20 cellular contexts compared by ENCODE assay signal in genomic region chr6:27840572-27840971, GRCh38.
DNase-seq lines count a peak whose midpoint lies in the region; ATAC-seq and TF ChIP-seq lines count a peak whose summit lies in the region.
"Had no signal": no experiment of that assay in that cellular context is flagged by ENCODE, and none has a peak within 500 bp of the region (broad histone marks: within the 10 kb centered on the region; RNA-seq: fewer than 3 reads in every experiment).

No MANE protein-coding gene starts in this region.

- H3K4me3 ChIP-seq in BLaER1 = peak overlapping the region; percentile 81
- no peak overlapping the region for H3K4me3 ChIP-seq in HEK293 (ENCODE audit: low read depth, low read length)
- peak overlapping the region; percentile 87 for H3K4me3 ChIP-seq in OCI-LY7 (ENCODE audit: low read depth, low read length, poor library complexity, severe bottlenecking)
- H3K4me3 ChIP-seq in hepatocyte = no peak overlapping the region
- H3K4me3 ChIP-seq: lung, uterus had no signal

- H3K27me3 ChIP-seq in BLaER1 (no peaks in the 10 kb centered on the region), hepatocyte (no peaks in the 10 kb centered on the region)
- H3K27me3 ChIP-seq: esophagus squamous epithelium, uterus had no signal

- no peaks in the 10 kb centered on the region for H3K9me2 ChIP-seq in OCI-LY7 (ENCODE audit: insufficient read depth, low read length)
- no peaks in the 10 kb centered on the region for H3K9me2 ChIP-seq in hepatocyte (replicated peaks; ENCODE audit: insufficient read depth)

- no peak overlapping the region for H2AFZ ChIP-seq in OCI-LY7 (ENCODE audit: low read length)
- H2AFZ ChIP-seq in hepatocyte = no peak overlapping the region

- H3K36me3 ChIP-seq in BLaER1 (peaks cover 5% of the 10 kb centered on the region), HEK293 (ENCODE audit: control insufficient read depth in 2 of 2, insufficient read depth in 1 of 2, low read length in 2 of 2) (no peaks in the 10 kb centered on the region), OCI-LY7 (ENCODE audit: insufficient read depth, low read length) (peaks cover 21% of the 10 kb centered on the region), hepatocyte (replicated peaks; ENCODE audit: insufficient read depth, low read depth) (no peaks in the 10 kb centered on the region)
- H3K36me3 ChIP-seq: esophagus squamous epithelium, uterus had no signal

- peaks cover 13% of the 10 kb centered on the region; the same call in 1 of the 2 replicates for H3K79me2 ChIP-seq in OCI-LY7 (ENCODE audit: insufficient read depth, low read depth, low read length)
- peaks cover 23% of the 10 kb centered on the region for H3K79me2 ChIP-seq in hepatocyte

- over 99% methylated on average over 3 of the region's 3 CpGs for WGBS in hepatocyte (ENCODE audit: low lambda C conversion rate, missing lambda C conversion rate)

- H3K9me3 ChIP-seq in BLaER1 = no peaks in the 10 kb centered on the region
- H3K9me3 ChIP-seq in HEK293 (ENCODE audit: control insufficient read depth, insufficient read depth, low read depth, low read length) = no peaks in the 10 kb centered on the region
- no peaks in the 10 kb centered on the region for H3K9me3 ChIP-seq in OCI-LY7 (ENCODE audit: low read length)
- no peaks in the 10 kb centered on the region for H3K9me3 ChIP-seq in hepatocyte (ENCODE audit: low read depth)
- H3K9me3 ChIP-seq: esophagus squamous epithelium, uterus had no signal

- POLR2A ChIA-PET in HEK293 (lab: Yijun Ruan, JAX) = interaction anchor here (1.0 to 1.8 kb wide), 4 partner anchors 31 to 68 kb away, joined by 3 to 7 read pairs (median 3); a partner anchor contains a TSS
- POLR2A ChIA-PET in OCI-LY7 (lab: Charles Lee) = interaction anchor here (0.7 to 2.0 kb wide), 6 partner anchors 10 to 543 kb away, joined by 3 to 20 read pairs (median 6); a partner anchor contains a TSS

- DNase-seq in OCI-LY7 (ENCODE audit: low spot score) = no peak
- DNase-seq in hepatocyte (ENCODE audit: low spot score) = no peak
- DNase-seq in amygdala (lab: John Stamatoyannopoulos, UW) = no peak
- DNase-seq in anterior cingulate cortex (lab: John Stamatoyannopoulos, UW) = no peak
- DNase-seq: activated T-cell treated with anti-CD3 and anti-CD28 coated beads, Interleukin-2, amount 50 U/mL, for 1 hour; CD8-positive, alpha-beta T cell; cortex of kidney; endodermal cell; esophagus squamous epithelium; IMR-90; NCI-H2029 treated with DMSO at 0.1 percent for 48 hours; NCI-H345; uterus had no signal

- peaks cover 22% of the 10 kb centered on the region for H3K4me1 ChIP-seq in BLaER1
- no peaks in the 10 kb centered on the region for H3K4me1 ChIP-seq in HEK293 (ENCODE audit: control insufficient read depth, insufficient read depth, low read length)
- peaks cover 21% of the 10 kb centered on the region for H3K4me1 ChIP-seq in OCI-LY7 (ENCODE audit: insufficient read depth, low read length, poor library complexity, severe bottlenecking)
- peaks cover 10% of the 10 kb centered on the region for H3K4me1 ChIP-seq in hepatocyte (ENCODE audit: insufficient read depth)
- H3K4me1 ChIP-seq: uterus had no signal

- H3K4me2 ChIP-seq in BLaER1 (peak overlapping the region; percentile 93), OCI-LY7 (ENCODE audit: low read length) (peak overlapping the region; percentile 78), hepatocyte (peak overlapping the region; percentile 89)

- CTCF ChIA-PET in HEK293 (lab: Yijun Ruan, JAX) (interaction anchor here (0.6 to 0.9 kb wide), 2 partner anchors 18 to 24 kb away, joined by 3 to 6 read pairs; a partner anchor contains a TSS), OCI-LY7 (lab: Charles Lee; ENCODE audit: unreplicated experiment) (no interaction called here)

- no peak for TF ChIP-seq CTCF in HEK293 (tag by site-specific recombination; IDR thresholded peaks at IDR 0.05)
- TF ChIP-seq CTCF in OCI-LY7 (conservative IDR thresholded peaks at IDR 0.05; ENCODE audit: low read length) = no peak
- TF ChIP-seq CTCF in hepatocyte (IDR thresholded peaks at IDR 0.05; ENCODE audit: poor library complexity) = no peak

- H4K20me1 ChIP-seq in BLaER1 = no peaks in the 10 kb centered on the region
- H4K20me1 ChIP-seq in OCI-LY7 (ENCODE audit: insufficient read depth, low read length) = no peaks in the 10 kb centered on the region
- no peaks in the 10 kb centered on the region for H4K20me1 ChIP-seq in hepatocyte (ENCODE audit: insufficient read depth, poor library complexity, severe bottlenecking)

- no TSS peak for BruUV-seq in OCI-LY7 (replicated peaks; lab: Mats Ljungman, UMichigan)

- H3K27ac ChIP-seq in BLaER1 (no peak overlapping the region), HEK293 (ENCODE audit: extremely low read depth, low read depth, low read length) (no peak overlapping the region), OCI-LY7 (ENCODE audit: low read depth, low read length, poor library complexity, severe bottlenecking) (peak overlapping the region; percentile 97), hepatocyte (no peak overlapping the region)
- H3K27ac ChIP-seq: esophagus squamous epithelium, uterus had no signal

- intact Hi-C loops in OCI-LY7 (cut with micrococcal nuclease; ENCODE audit: unreplicated experiment) = no loop called here

- no peak overlapping the region for H3K9ac ChIP-seq in BLaER1

- ATAC-seq in HG02884 (IDR thresholded peaks at IDR 0.05; ENCODE audit: unreplicated experiment) (no peak), GM18873 (IDR thresholded peaks at IDR 0.05; ENCODE audit: low FRiP score, unreplicated experiment) (no peak)
- ATAC-seq: activated CD4-positive, CD25-positive, alpha-beta regulatory T cell treated with anti-CD3 and anti-CD28 coated beads, Interleukin-2, amount 50 U/mL, for 24 hours; CD8-positive, alpha-beta T cell; stimulated activated memory B cell treated with anti-CD40 and anti-IgM and Interleukin-4, amounts not matched to agents 10 μg/mL and 1 μg/mL and 100 μg/mL, for 72 hours had no signal

TF ChIP-seq in HEK293, 187 proteins besides CTCF, POLR2A, EP300 and RAD21 (continues in another document):
- TF ChIP-seq HOXA7 (CRISPR knock-in tag; IDR thresholded peaks at IDR 0.05; ENCODE audit: borderline replicate concordance) (no peak), BCL11B (tag by site-specific recombination; IDR thresholded peaks at IDR 0.05; ENCODE audit: low read depth) (peak; percentile 27; the same call in 1 of the 2 replicates), GFI1B (tag by site-specific recombination; IDR thresholded peaks at IDR 0.05) (peak; percentile 63), ZNF600 (tag by site-specific recombination; IDR thresholded peaks at IDR 0.05) (no peak), ZNF2 (tag by site-specific recombination; IDR thresholded peaks at IDR 0.05) (no peak), ZFP37 (tag by site-specific recombination; IDR thresholded peaks at IDR 0.05) (peak; percentile 92), MZF1 (tag by site-specific recombination; IDR thresholded peaks at IDR 0.05; ENCODE audit: borderline replicate concordance) (peak; percentile 55; the same call in 1 of the 2 replicates), GLI2 (tag by site-specific recombination; IDR thresholded peaks at IDR 0.05; ENCODE audit: borderline replicate concordance, low read depth) (peak; percentile 80; the same call in 1 of the 2 replicates), RBAK (tag by site-specific recombination; IDR thresholded peaks at IDR 0.05) (peak; percentile 78; the same call in 1 of the 2 replicates), PRDM4 (tag by site-specific recombination; IDR thresholded peaks at IDR 0.05) (no peak), ZNF501 (tag by site-specific recombination; IDR thresholded peaks at IDR 0.05) (peak; percentile 82), ZNF214 (tag by site-specific recombination; IDR thresholded peaks at IDR 0.05; ENCODE audit: borderline replicate concordance) (peak; percentile 34; the same call in 1 of the 2 replicates), REPIN1 (tag by site-specific recombination; IDR thresholded peaks at IDR 0.05; ENCODE audit: low read depth) (peak; percentile 59; the same call in 1 of the 2 replicates), HIC1 (tag by site-specific recombination; IDR thresholded peaks at IDR 0.05) (peak; percentile 23; the same call in 1 of the 2 replicates)

Comparison
In these comparisons a context has a peak if more than half of its experiments do, and no peak if none do; other contexts are left out.
1. H3K4me3 ChIP-seq: peak in BLaER1 (single experiment) and OCI-LY7 (single experiment); none in HEK293 (single experiment) and hepatocyte (single experiment).
2. Peak in every context shown above with its lines, with median percentiles within 50 percentile points of each other: H3K4me2 ChIP-seq.